Comparison of ENCODE assay signal across 22 cellular contexts in genomic region chr2:16374671-16375070, GRCh38.
"Had no signal": no experiment of that assay in that cellular context is flagged by ENCODE, and none has a peak within 500 bp of the region (broad histone marks: within the 10 kb centered on the region; RNA-seq: fewer than 3 reads in every experiment).

No MANE protein-coding gene starts in this region.

- DNase-seq: colonic mucosa; cortex of kidney; dermis blood vessel endothelial cell; dorsolateral prefrontal cortex; effector CD4-positive, alpha-beta T cell; effector CD8-positive, alpha-beta T cell; effector memory CD4-positive, alpha-beta T cell; effector memory CD8-positive, alpha-beta T cell; endodermal cell; erythroblast; esophagus squamous epithelium; foreskin fibroblast; foreskin keratinocyte; foreskin melanocyte; gastrocnemius medialis; glutamatergic neuron; head of caudate nucleus; heart left ventricle; heart right ventricle had no signal

- H3K27me3 ChIP-seq: colonic mucosa, esophagus muscularis mucosa, esophagus squamous epithelium, foreskin keratinocyte, gastrocnemius medialis, gastroesophageal sphincter, heart left ventricle, heart right ventricle had no signal

- H3K4me3 ChIP-seq: colonic mucosa, coronary artery, dorsolateral prefrontal cortex, esophagus muscularis mucosa, esophagus squamous epithelium, gastrocnemius medialis, gastroesophageal sphincter, heart left ventricle, heart right ventricle had no signal

- H3K4me1 ChIP-seq: colonic mucosa, esophagus muscularis mucosa, esophagus squamous epithelium, foreskin keratinocyte, gastrocnemius medialis, gastroesophageal sphincter, heart left ventricle, heart right ventricle had no signal

- H3K36me3 ChIP-seq: colonic mucosa, esophagus muscularis mucosa, esophagus squamous epithelium, gastrocnemius medialis, gastroesophageal sphincter, heart left ventricle, heart right ventricle had no signal

- H3K9me3 ChIP-seq: colonic mucosa, esophagus muscularis mucosa, esophagus squamous epithelium, gastrocnemius medialis, gastroesophageal sphincter had no signal
